In genomic region chr5:1118231-1118698, GRCh38 we compare ENCODE assay signal across 13 cellular contexts. TPM values are rescaled to one million over a fixed set of nuclear protein-coding genes. Genes with fewer than 3 reads are reported as not detected.
A peak's percentile ranks its signal among the peaks of the same experiment; 100 is the strongest.
DNase-seq lines count a peak whose midpoint lies in the region; ATAC-seq and FAIRE-seq lines count a peak whose summit lies in the region.
"Had no signal": no experiment of that assay in that cellular context is flagged by ENCODE, and none has a peak within 500 bp of the region (broad histone marks: within the 10 kb centered on the region; RNA-seq: fewer than 3 reads in every experiment).

No MANE protein-coding gene starts in this region.

- H3K36me3 Mint-ChIP-seq in CD8-positive, alpha-beta memory T cell = no peaks in the 10 kb centered on the region

- H3K9me3 ChIP-seq in small intestine (ENCODE audit: control insufficient read depth, low read depth) = no peaks in the 10 kb centered on the region
- H3K9me3 ChIP-seq in CD8-positive, alpha-beta memory T cell (ENCODE audit: low read length) = no peaks in the 10 kb centered on the region

- WGBS in small intestine, 3 donors = 22 to 38% (median 35%) methylated on average over 16 of the region's 16 CpGs

- CTCF ChIA-PET in CD8-positive, alpha-beta memory T cell (lab: Charles Lee) = no interaction called here

- H3K27ac Mint-ChIP-seq in CD8-positive, alpha-beta memory T cell = peak overlapping the region in 1 of 8 donors; percentile 33

- peak; percentile 43 for DNase-seq in DMS53 (lab: John Stamatoyannopoulos, UW)
- DNase-seq in DMS53 treated with DMSO at 0.1 percent for 48 hours (lab: John Stamatoyannopoulos, UW; ENCODE audit: unreplicated experiment) = no peak
- DNase-seq in RPMI7951 (ENCODE audit: low read depth) = peak; percentile 65
- DNase-seq in head of caudate nucleus = peak in 37 of 42 donors; percentile 15 to 85 (median 58)
- peak; percentile 40 for DNase-seq in small intestine
- no peak for DNase-seq in CD8-positive, alpha-beta memory T cell
- DNase-seq: 8988T; activated CD4-positive, alpha-beta T cell treated with anti-CD3 and anti-CD28 coated beads for 1 hour had no signal

- ATAC-seq in HG03280 (IDR thresholded peaks at IDR 0.05; ENCODE audit: unreplicated experiment) (no peak), GM21528 (IDR thresholded peaks at IDR 0.05; ENCODE audit: low FRiP score, unreplicated experiment) (no peak)

- H3K9me3 Mint-ChIP-seq in CD8-positive, alpha-beta memory T cell = no peaks in the 10 kb centered on the region
- H3K9me3 Mint-ChIP-seq: central memory CD8-positive, alpha-beta T cell had no signal

- POLR2A ChIA-PET in CD8-positive, alpha-beta memory T cell (lab: Charles Lee) = no interaction called here

- H3K4me3 Mint-ChIP-seq in CD8-positive, alpha-beta memory T cell = peak overlapping the region in 2 of 7 donors; percentile 8 to 15
- H3K4me3 Mint-ChIP-seq: central memory CD8-positive, alpha-beta T cell had no signal

- H3K36me3 ChIP-seq in small intestine (ENCODE audit: control insufficient read depth in 2 of 2, insufficient read depth in 2 of 2, low read length in 2 of 2) = no peaks in the 10 kb centered on the region
- H3K36me3 ChIP-seq in CD8-positive, alpha-beta memory T cell (ENCODE audit: insufficient read depth, low read length) = no peaks in the 10 kb centered on the region

- peaks cover 5 to 6% of the 10 kb centered on the region in 2 donors for H3K4me1 ChIP-seq in small intestine (ENCODE audit: control insufficient read depth in 2 of 2, insufficient read depth in 1 of 2, low read depth in 1 of 2, low read length in 1 of 2)
- H3K4me1 ChIP-seq in CD8-positive, alpha-beta memory T cell (ENCODE audit: insufficient read depth, low read length) = no peaks in the 10 kb centered on the region

- H3K4me1 Mint-ChIP-seq in CD8-positive, alpha-beta memory T cell = no peaks in the 10 kb centered on the region
- H3K4me1 Mint-ChIP-seq: central memory CD8-positive, alpha-beta T cell had no signal

- no peak for FAIRE-seq in small intestine (lab: Jason Lieb, UNC)
- FAIRE-seq: GM12891, keratinocyte had no signal

- no peaks in the 10 kb centered on the region for H3K27me3 ChIP-seq in small intestine (ENCODE audit: control insufficient read depth in 2 of 2, insufficient read depth in 2 of 2, low read length in 2 of 2)
- H3K27me3 ChIP-seq in CD8-positive, alpha-beta memory T cell (ENCODE audit: insufficient read depth, low read length, poor library complexity, severe bottlenecking) = no peaks in the 10 kb centered on the region

- no peak overlapping the region for H3K4me3 ChIP-seq in small intestine (ENCODE audit: low read depth in 1 of 2, low read length in 2 of 2)
- H3K4me3 ChIP-seq in CD8-positive, alpha-beta memory T cell (ENCODE audit: low read length) = no peak overlapping the region

- peaks cover 0 to 14% of the 10 kb centered on the region in 2 donors for H3K27me3 Mint-ChIP-seq in CD8-positive, alpha-beta memory T cell

- intact Hi-C loops in head of caudate nucleus (cut with DNase I) = no loop called here

- peak overlapping the region in 1 of 2 donors; percentile 74 for H3K27ac ChIP-seq in small intestine (ENCODE audit: low read depth in 1 of 2, low read length in 1 of 2)
- no peak overlapping the region for H3K27ac ChIP-seq in CD8-positive, alpha-beta memory T cell (ENCODE audit: low read depth, low read length)

RNA-seq across cellular contexts. Expression of gene SLC12A7, which starts 6.4 kb away (rescaled TPM):
- 0.98 and 1.4 TPM in 2 replicates for total RNA-seq in RPMI7951 (2014; rRNA removed; shearing (Covaris generic))
- polyA plus RNA-seq in small intestine = 10 to 100 TPM; 32.7 to 49.2 (median 39.8) TPM
- 1 to 10 TPM; 4.9 to 6.6 TPM for total RNA-seq in CD8-positive, alpha-beta memory T cell
- polyA plus RNA-seq in CD8-positive, alpha-beta memory T cell = 20.0 TPM

Comparison
In these comparisons a context has a peak if more than half of its experiments do, and no peak if none do; other contexts are left out.
1. DNase-seq: peak in DMS53 (single experiment), RPMI7951 (single experiment), head of caudate nucleus (37 of 42) and small intestine (single experiment); none in DMS53 treated with DMSO at 0.1 percent for 48 hours (single experiment) and CD8-positive, alpha-beta memory T cell (0 of 5).